ENCODE assay signal across 8 cellular contexts in the genomic region with DNA sequence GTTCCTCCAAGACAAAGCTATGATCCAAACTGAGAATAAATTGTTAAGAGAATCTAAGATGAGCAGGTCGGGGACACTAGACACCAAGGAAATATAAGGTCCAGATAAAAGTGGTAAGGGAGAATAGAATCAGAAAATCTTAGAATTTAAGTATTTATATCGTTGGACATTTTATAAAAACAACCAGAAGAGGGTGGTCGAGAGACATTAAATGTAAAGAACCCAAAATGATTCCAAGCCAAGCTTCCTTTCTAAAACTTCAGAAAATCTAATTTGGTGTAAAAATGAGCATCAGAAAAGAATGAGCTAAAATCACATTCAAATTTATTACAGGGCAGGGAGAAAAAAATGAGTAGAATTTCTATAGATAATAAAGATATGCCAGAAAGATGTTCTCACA.
DNase-seq lines count a peak whose midpoint lies in the region; TF ChIP-seq lines count a peak whose summit lies in the region.

No MANE protein-coding gene starts in this region.

- DNase-seq in GM12865 (ENCODE audit: low read depth) (peak; percentile 12), NCI-H460 (ENCODE audit: extremely low read depth, low read depth) (peak; percentile 15), dedifferentiated amniotic fluid mesenchymal stem cell (ENCODE audit: extremely low spot score) (peak; percentile 56), osteoblast (ENCODE audit: insufficient read length, low spot score, missing footprints) (no peak), NCI-H524 treated with DMSO at 0.1 percent for 48 hours (lab: John Stamatoyannopoulos, UW) (no peak), H7 (no peak), nucleus accumbens (lab: John Stamatoyannopoulos, UW) (no peak), activated gamma-delta T cell treated with Interleukin-2 at 50 U/mL for 16 hours (no peak)

- no peak overlapping the region for H3K27ac ChIP-seq in osteoblast (ENCODE audit: low read depth, low read length)

- H3K79me2 ChIP-seq in osteoblast (ENCODE audit: insufficient read depth, low read length), result no peaks in the 10 kb centered on the region

- TF ChIP-seq CTCF in GM12865 (IDR thresholded peaks at IDR 0.05; ENCODE audit: insufficient read depth, low read depth, low read length, missing control alignments) (no peak), osteoblast (IDR thresholded peaks at IDR 0.05; ENCODE audit: extremely low read depth, low read depth, low read length) (peak; percentile 51)

- H3K4me1 ChIP-seq in osteoblast (ENCODE audit: insufficient read depth, low read length), result peaks cover 12% of the 10 kb centered on the region

- peak overlapping the region; percentile 5 for H3K4me2 ChIP-seq in osteoblast (ENCODE audit: insufficient read depth, low read length)

- peak overlapping the region; percentile 8 for H2AFZ ChIP-seq in osteoblast (ENCODE audit: low read length)

- no peaks in the 10 kb centered on the region for H3K9me3 ChIP-seq in osteoblast (ENCODE audit: low read depth, low read length)

- H4K20me1 ChIP-seq in osteoblast (ENCODE audit: insufficient read depth, low read length), result no peaks in the 10 kb centered on the region

- H3K36me3 ChIP-seq in osteoblast (ENCODE audit: insufficient read depth, low read length) (no peaks in the 10 kb centered on the region), H7 (replicated peaks; ENCODE audit: control insufficient read depth, insufficient read depth, low read length) (no peaks in the 10 kb centered on the region)

- H3K4me3 ChIP-seq in GM12865 (ENCODE audit: low read depth, low read length) (no peak overlapping the region), osteoblast (ENCODE audit: insufficient read depth, low read length) (no peak overlapping the region), H7 (ENCODE audit: insufficient read depth, low read depth, low read length) (no peak overlapping the region)

- H3K27me3 ChIP-seq in osteoblast (ENCODE audit: insufficient read depth, low read length) (no peaks in the 10 kb centered on the region), H7 (ENCODE audit: control insufficient read depth, insufficient read depth, low read length) (no peaks in the 10 kb centered on the region)

Comparison
In these comparisons a context has a peak if more than half of its experiments do, and no peak if none do; other contexts are left out.
1. DNase-seq: peak in GM12865 (single experiment), NCI-H460 (single experiment) and dedifferentiated amniotic fluid mesenchymal stem cell (single experiment); none in osteoblast (single experiment), NCI-H524 treated with DMSO at 0.1 percent for 48 hours (single experiment), H7 (single experiment), nucleus accumbens (0 of 56) and activated gamma-delta T cell treated with Interleukin-2 at 50 U/mL for 16 hours (single experiment).